25 cellular contexts compared by ENCODE assay signal in genomic region chr2:30486655-30487054, GRCh38.
"Had no signal": no experiment of that assay in that cellular context is flagged by ENCODE, and none has a peak within 500 bp of the region (broad histone marks: within the 10 kb centered on the region; RNA-seq: fewer than 3 reads in every experiment).

No MANE protein-coding gene starts in this region.

- DNase-seq: activated CD4-positive, alpha-beta T cell treated with anti-CD3 and anti-CD28 coated beads, Interleukin-2, amount 50 U/mL, for 4 hours; activated CD8-positive, alpha-beta memory T cell treated with anti-CD3 and anti-CD28 coated beads, Interleukin-2, amount 10 ng/mL, durations not matched to agents 7 days and 5 days; activated gamma-delta T cell; activated T-cell treated with anti-CD3 and anti-CD28 coated beads for 4 hours; anterior cingulate cortex; body of pancreas; caudate nucleus; effector CD4-positive, alpha-beta T cell; erythroblast; foreskin keratinocyte; kidney; lower lobe of right lung; naive thymus-derived CD8-positive, alpha-beta T cell; ovary; spleen; stimulated activated CD8-positive, alpha-beta memory T cell treated with anti-CD3 and anti-CD28 coated beads, Interleukin-4, amount 100 ng/mL, for 48 hours; stimulated activated naive CD4-positive, alpha-beta T cell; upper lobe of left lung had no signal

- H3K4me3 Mint-ChIP-seq: activated CD8-positive, alpha-beta memory T cell treated with anti-CD3 and anti-CD28 coated beads, Interleukin-2, amount 10 ng/mL, durations not matched to agents 7 days and 5 days; dendritic cell treated with granulocyte-macrophage colony-stimulating factor and Interleukin-4, amounts not matched to agents 40 ng/mL and 50 ng/mL, for 4 days; T-helper 2 cell treated with Interferon-gamma antibody and Interleukin-4, amounts not matched to agents 5 μg/mL and 100 μg/mL, for 36 hours had no signal

- H3K4me1 ChIP-seq: body of pancreas, foreskin keratinocyte, prostate gland had no signal

- H3K27ac Mint-ChIP-seq: activated CD8-positive, alpha-beta memory T cell treated with anti-CD3 and anti-CD28 coated beads, Interleukin-2, amount 10 ng/mL, durations not matched to agents 7 days and 5 days; dendritic cell treated with granulocyte-macrophage colony-stimulating factor and Interleukin-4, amounts not matched to agents 40 ng/mL and 50 ng/mL, for 4 days; T-helper 2 cell treated with Interferon-gamma antibody and Interleukin-4, amounts not matched to agents 5 μg/mL and 100 μg/mL, for 36 hours had no signal

- H3K9me3 Mint-ChIP-seq: dendritic cell treated with granulocyte-macrophage colony-stimulating factor and Interleukin-4, amounts not matched to agents 40 ng/mL and 50 ng/mL, for 4 days; naive thymus-derived CD8-positive, alpha-beta T cell; T-helper 2 cell treated with Interferon-gamma antibody and Interleukin-4, amounts not matched to agents 5 μg/mL and 100 μg/mL, for 36 hours had no signal

- H3K27me3 ChIP-seq: body of pancreas, foreskin keratinocyte, ovary, spleen, upper lobe of left lung had no signal

- ATAC-seq: activated CD4-positive, CD25-positive, alpha-beta regulatory T cell treated with anti-CD3 and anti-CD28 coated beads, Interleukin-2, amount 50 U/mL, for 24 hours; activated CD8-positive, alpha-beta memory T cell treated with anti-CD3 and anti-CD28 coated beads, Interleukin-2, amount 10 ng/mL, durations not matched to agents 7 days and 5 days; body of pancreas; foreskin keratinocyte; left lobe of liver; lower lobe of right lung; naive thymus-derived CD8-positive, alpha-beta T cell; SK-N-SH treated with all-trans-retinoic acid at 6 μM for 48 hours had no signal

- H3K9me3 ChIP-seq: body of pancreas, lower lobe of right lung, ovary, prostate gland, spleen, upper lobe of left lung had no signal

- H3K4me3 ChIP-seq: body of pancreas, lower lobe of right lung, ovary, prostate gland, spleen, upper lobe of left lung had no signal

- H3K27ac ChIP-seq: body of pancreas, foreskin keratinocyte, lower lobe of right lung, ovary, prostate gland, spleen, upper lobe of left lung, VCaP had no signal

- H3K36me3 ChIP-seq: lower lobe of right lung, ovary, prostate gland, spleen, upper lobe of left lung had no signal
